In genomic region chr2:74867841-74868658, GRCh38 we compare ENCODE assay signal across 11 cellular contexts. TPM values are rescaled to one million over a fixed set of nuclear protein-coding genes. Genes with fewer than 3 reads are reported as not detected.
DNase-seq lines count a peak whose midpoint lies in the region; ATAC-seq and TF ChIP-seq lines count a peak whose summit lies in the region.
"Had no signal": no experiment of that assay in that cellular context is flagged by ENCODE, and none has a peak within 500 bp of the region (broad histone marks: within the 10 kb centered on the region; RNA-seq: fewer than 3 reads in every experiment).

No MANE protein-coding gene starts in this region.

- H3K27me3 Mint-ChIP-seq in chondrocyte (ENCODE audit: low read depth) = no peaks in the 10 kb centered on the region
- H3K27me3 Mint-ChIP-seq in activated naive CD4-positive, alpha-beta T cell treated with anti-CD3 and anti-CD28 coated beads, Interleukin-2, amount 10 ng/mL, durations not matched to agents 7 days and 5 days = no peaks in the 10 kb centered on the region
- H3K27me3 Mint-ChIP-seq: activated T-cell treated with anti-CD3 and anti-CD28 coated beads, Interleukin-2, amount 50 U/mL, for 24 hours had no signal

- peak overlapping the region; percentile 79 for H3K27ac Mint-ChIP-seq in chondrocyte (ENCODE audit: unreplicated experiment)
- H3K27ac Mint-ChIP-seq in activated naive CD4-positive, alpha-beta T cell treated with anti-CD3 and anti-CD28 coated beads, Interleukin-2, amount 10 ng/mL, durations not matched to agents 7 days and 5 days = no peak overlapping the region
- H3K27ac Mint-ChIP-seq: activated T-cell treated with anti-CD3 and anti-CD28 coated beads, Interleukin-2, amount 50 U/mL, for 24 hours had no signal

- H3K36me3 Mint-ChIP-seq in chondrocyte (ENCODE audit: low read depth) = peaks cover 8% of the 10 kb centered on the region
- H3K36me3 Mint-ChIP-seq in activated naive CD4-positive, alpha-beta T cell treated with anti-CD3 and anti-CD28 coated beads, Interleukin-2, amount 10 ng/mL, durations not matched to agents 7 days and 5 days = peaks cover 20% of the 10 kb centered on the region

- peak overlapping the region; percentile 39 for H2BK120ac ChIP-seq in mesenchymal stem cell (ENCODE audit: low read depth, low read length)

- peak overlapping the region in 1 of 2 experiments; percentile 86 for H3K18ac ChIP-seq in mesenchymal stem cell (ENCODE audit: low read depth in 1 of 2, low read length in 2 of 2)

- H3K79me2 ChIP-seq in ACC112 (ENCODE audit: control insufficient read depth, insufficient read depth, low read length, unreplicated experiment) (peaks cover 47% of the 10 kb centered on the region), HCT116 (ENCODE audit: insufficient read depth, low read length) (peaks cover 51% of the 10 kb centered on the region)

- TF ChIP-seq CTCF in HCT116 (IDR thresholded peaks at IDR 0.05 in 2 of 3, conservative IDR thresholded peaks at IDR 0.05 in 1 of 3; ENCODE audit: borderline replicate concordance in 1 of 3, insufficient read depth in 1 of 3, low read depth in 2 of 3, low read length in 2 of 3) = no peak
- no peak for TF ChIP-seq CTCF in chondrocyte (IDR thresholded peaks at IDR 0.05)

- no peaks in the 10 kb centered on the region for H3K79me1 ChIP-seq in mesenchymal stem cell (replicated peaks; ENCODE audit: low read length, poor library complexity, severe bottlenecking)

- ATAC-seq in HCT116 = peak; percentile 45

- TF ChIP-seq POLR2A in HCT116 (IDR thresholded peaks at IDR 0.05; ENCODE audit: borderline replicate concordance, extremely low read depth, insufficient read depth, insufficient read length) = no peak

- H2AK5ac ChIP-seq in mesenchymal stem cell (ENCODE audit: low read length, severe bottlenecking) = no peak overlapping the region

- no peak overlapping the region for H2BK15ac ChIP-seq in mesenchymal stem cell (ENCODE audit: low read depth, poor library complexity, severe bottlenecking)

- peak overlapping the region; percentile 26 for H3K9ac ChIP-seq in HCT116 (ENCODE audit: low read length)
- no peak overlapping the region for H3K9ac ChIP-seq in mesenchymal stem cell (ENCODE audit: low read length)
- H3K9ac ChIP-seq: SK-N-SH had no signal

- H3K4me3 Mint-ChIP-seq in chondrocyte (ENCODE audit: unreplicated experiment) = peak overlapping the region; percentile 8
- no peak overlapping the region for H3K4me3 Mint-ChIP-seq in activated naive CD4-positive, alpha-beta T cell treated with anti-CD3 and anti-CD28 coated beads, Interleukin-2, amount 10 ng/mL, durations not matched to agents 7 days and 5 days
- H3K4me3 Mint-ChIP-seq: activated T-cell treated with anti-CD3 and anti-CD28 coated beads, Interleukin-2, amount 50 U/mL, for 24 hours had no signal

- H4K20me1 ChIP-seq in HCT116 (ENCODE audit: insufficient read depth) = 0 out of 2 replicates have a peak, but pooled peaks cover 3% of the 10 kb centered on the region

- H3K4me2 ChIP-seq in HCT116 (ENCODE audit: low read length) (peak overlapping the region; percentile 62), mesenchymal stem cell (ENCODE audit: low read length, poor library complexity, severe bottlenecking) (no peak overlapping the region)
- H3K4me2 ChIP-seq: SK-N-SH had no signal

- peak overlapping the region; percentile 0; the same call in 1 of the 2 replicates for H3K27ac ChIP-seq in ACC112 (ENCODE audit: low read depth, low read length)
- H3K27ac ChIP-seq in HCT116 (ENCODE audit: low read depth, low read length) = peak overlapping the region; percentile 43; the same call in 1 of the 2 replicates
- H3K27ac ChIP-seq in mesenchymal stem cell (ENCODE audit: low read length, poor library complexity, severe bottlenecking) = peak overlapping the region; percentile 15

- no peak for TF ChIP-seq RAD21 in HCT116 (IDR thresholded peaks at IDR 0.05; ENCODE audit: low read depth)

- H2AFZ ChIP-seq in ACC112 (ENCODE audit: low read length, unreplicated experiment) (no peak overlapping the region), HCT116 (ENCODE audit: low read depth, low read length, poor library complexity, severe bottlenecking) (no peak overlapping the region), mesenchymal stem cell (ENCODE audit: low read depth, low read length) (no peak overlapping the region)

- no peak overlapping the region for H3K23ac ChIP-seq in mesenchymal stem cell (ENCODE audit: low read length in 2 of 2)

- no peak overlapping the region for H3K4ac ChIP-seq in mesenchymal stem cell (ENCODE audit: low read depth in 1 of 2, low read length in 2 of 2)

- H3K4me1 Mint-ChIP-seq in chondrocyte (ENCODE audit: low read depth) = peaks cover 55% of the 10 kb centered on the region
- H3K4me1 Mint-ChIP-seq in activated naive CD4-positive, alpha-beta T cell treated with anti-CD3 and anti-CD28 coated beads, Interleukin-2, amount 10 ng/mL, durations not matched to agents 7 days and 5 days = peaks cover 34% of the 10 kb centered on the region

- 70% methylated on average over 11 of the region's 14 CpGs for WGBS in mesenchymal stem cell

- no peak overlapping the region for H2BK5ac ChIP-seq in mesenchymal stem cell (ENCODE audit: low read depth, low read length, poor library complexity, severe bottlenecking)

- H3K9me3 ChIP-seq in HCT116 (ENCODE audit: control insufficient read depth in 1 of 2, insufficient read depth in 1 of 2, low read depth in 1 of 2, low read length in 2 of 2) = no peaks in the 10 kb centered on the region
- no peaks in the 10 kb centered on the region for H3K9me3 ChIP-seq in mesenchymal stem cell (ENCODE audit: control insufficient read depth, low read length)
- H3K9me3 ChIP-seq: SK-N-SH had no signal

- RAD21 ChIA-PET in HCT116 (lab: Charles Lee; ENCODE audit: low non-redundant PET in 1 of 2, low total read pairs in 2 of 2, uncharacterized antibody in 2 of 2, unreplicated experiment in 2 of 2) = no interaction called here

- no peak for DNase-seq in HCT116 (ENCODE audit: low read depth, low spot score)
- no peak for DNase-seq in chondrocyte (ENCODE audit: low spot score)
- DNase-seq in mesenchymal stem cell = peak; percentile 90
- DNase-seq in stimulated activated CD8-positive, alpha-beta memory T cell treated with anti-CD3 and anti-CD28 coated beads, Interleukin-4, amount 100 ng/mL, for 48 hours = no peak
- no peak for DNase-seq in activated naive CD4-positive, alpha-beta T cell treated with anti-CD3 and anti-CD28 coated beads, Interleukin-2, amount 10 ng/mL, durations not matched to agents 7 days and 5 days
- DNase-seq in NCI-H1694 (lab: John Stamatoyannopoulos, UW) = no peak
- no peak for DNase-seq in MV-4-11 (lab: John Stamatoyannopoulos, UW)
- DNase-seq: activated T-cell treated with anti-CD3 and anti-CD28 coated beads, Interleukin-2, amount 50 U/mL, for 24 hours; NCI-H1436 treated with DMSO at 0.1 percent for 48 hours; SK-N-SH had no signal

- H3K4me3 ChIP-seq in ACC112 (ENCODE audit: low read depth, low read length) (no peak overlapping the region), HCT116 (replicated peaks in 1 of 2; ENCODE audit: low read depth in 1 of 2, low read length in 2 of 2) (peak overlapping the region in 1 of 2 experiments; percentile 30; a peak in 1 of 4 replicates), mesenchymal stem cell (ENCODE audit: insufficient read depth in 1 of 2, low read depth in 1 of 2, low read length in 2 of 2) (no peak overlapping the region)

- H3K36me3 ChIP-seq in ACC112 (ENCODE audit: insufficient read depth, low read length) = peaks cover 21% of the 10 kb centered on the region
- H3K36me3 ChIP-seq in HCT116 (ENCODE audit: control insufficient read depth in 1 of 2, insufficient read depth in 2 of 2, low read length in 2 of 2) = peaks cover 4 to 31% of the 10 kb centered on the region in 2 experiments; a peak in 2 of 4 replicates
- H3K36me3 ChIP-seq in mesenchymal stem cell (ENCODE audit: control insufficient read depth in 1 of 2, insufficient read depth in 2 of 2, low read depth in 1 of 2, low read length in 2 of 2) = peaks cover 0 to 94% of the 10 kb centered on the region in 2 experiments

- H3K27me3 ChIP-seq in ACC112 (ENCODE audit: insufficient read depth, low read length) (no peaks in the 10 kb centered on the region), HCT116 (ENCODE audit: insufficient read depth, low read length) (no peaks in the 10 kb centered on the region), mesenchymal stem cell (ENCODE audit: control insufficient read depth in 1 of 2, insufficient read depth in 1 of 2, low read length in 2 of 2) (no peaks in the 10 kb centered on the region)

- POLR2A ChIA-PET in HCT116 (lab: Charles Lee) = no interaction called here

- CTCF ChIA-PET in HCT116 (lab: Charles Lee) = no interaction called here
- CTCF ChIA-PET in activated naive CD4-positive, alpha-beta T cell treated with anti-CD3 and anti-CD28 coated beads, Interleukin-2, amount 10 ng/mL, durations not matched to agents 7 days and 5 days (lab: Charles Lee) = interaction anchor here (1.6 to 1.9 kb wide), 2 partner anchors 31 to 153 kb away, joined by 5 to 6 read pairs; no protein-coding TSS in a partner anchor

- BruUV-seq in HCT116 (replicated peaks; lab: Mats Ljungman, UMichigan) = no TSS peak

- H3K4me1 ChIP-seq in ACC112 (ENCODE audit: control insufficient read depth, insufficient read depth, low read length, unreplicated experiment) = peaks cover 36% of the 10 kb centered on the region
- peaks cover 54 to 57% of the 10 kb centered on the region in 2 experiments for H3K4me1 ChIP-seq in HCT116 (ENCODE audit: control insufficient read depth in 1 of 2, insufficient read depth in 2 of 2, low read length in 2 of 2)
- peaks cover 27% of the 10 kb centered on the region for H3K4me1 ChIP-seq in mesenchymal stem cell (ENCODE audit: control insufficient read depth, insufficient read depth, low read depth, low read length)

- H3K9me2 ChIP-seq in HCT116 (ENCODE audit: insufficient read depth) = no peaks in the 10 kb centered on the region
- H3K9me2 ChIP-seq: SK-N-SH had no signal

- no peaks in the 10 kb centered on the region for H3K9me3 Mint-ChIP-seq in chondrocyte (ENCODE audit: low read depth)
- H3K9me3 Mint-ChIP-seq in activated naive CD4-positive, alpha-beta T cell treated with anti-CD3 and anti-CD28 coated beads, Interleukin-2, amount 10 ng/mL, durations not matched to agents 7 days and 5 days = no peaks in the 10 kb centered on the region
- H3K9me3 Mint-ChIP-seq: activated T-cell treated with anti-CD3 and anti-CD28 coated beads, Interleukin-2, amount 50 U/mL, for 24 hours had no signal

- H4K8ac ChIP-seq in mesenchymal stem cell (ENCODE audit: low read length) = no peak overlapping the region

- intact Hi-C loops in HCT116 (cut with micrococcal nuclease) = no loop called here

- no peak overlapping the region for H4K91ac ChIP-seq in mesenchymal stem cell (ENCODE audit: low read length)

- H2BK12ac ChIP-seq in mesenchymal stem cell (ENCODE audit: low read length in 2 of 2) = peak overlapping the region in 1 of 2 experiments; percentile 76

- H3K14ac ChIP-seq in mesenchymal stem cell (ENCODE audit: low read length in 2 of 2) = peak overlapping the region in 1 of 2 experiments; percentile 61

TF ChIP-seq in HCT116, 20 proteins besides CTCF, POLR2A, EP300 and RAD21 (continues in another document):
- TF ChIP-seq FOSL1 (IDR thresholded peaks at IDR 0.05; ENCODE audit: low read depth) (no peak), SIN3A (IDR thresholded peaks at IDR 0.05; ENCODE audit: low read depth) (no peak)

RNA-seq across cellular contexts. Expression of gene HK2, which starts 34.1 kb away (rescaled TPM):
- total RNA-seq in HCT116 (2021; ENCODE audit: unreplicated experiment) (42.5 TPM), chondrocyte (18.5 to 32.6 TPM (median 31.4 TPM) in 3 replicates)
- 53.6 and 66.0 TPM in 2 replicates for polyA plus RNA-seq in HCT116 (2012)
- 12.1 TPM for polyA plus RNA-seq in mesenchymal stem cell (2013, experiment 1 of 2)
- 11.3 TPM for polyA plus RNA-seq in mesenchymal stem cell (2013, experiment 2 of 2)
